Comparison of ENCODE assay signal across 8 cellular contexts in the genomic region with DNA sequence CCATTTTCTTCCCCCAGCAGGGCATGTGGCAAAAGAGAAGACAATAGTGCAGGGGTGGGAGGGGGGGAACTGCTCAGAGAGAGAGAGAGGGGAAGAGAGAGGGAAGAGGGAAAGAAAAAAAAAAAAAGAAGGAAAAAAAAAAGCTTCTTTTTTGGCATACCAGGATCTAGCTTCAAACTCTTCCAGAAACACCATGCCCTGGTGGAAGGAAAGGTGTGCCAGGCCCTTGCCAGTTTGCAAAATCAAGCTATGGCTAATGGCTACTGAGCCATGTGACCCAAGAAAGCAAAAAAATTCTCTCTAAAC. TPM values are rescaled to one million over a fixed set of nuclear protein-coding genes. Genes with fewer than 3 reads are reported as not detected.
DNase-seq lines count a peak whose midpoint lies in the region; ATAC-seq, FAIRE-seq and TF ChIP-seq lines count a peak whose summit lies in the region.

No MANE protein-coding gene starts in this region.

- peak overlapping the region; percentile 76 for H3K27ac ChIP-seq in CD4-positive, alpha-beta memory T cell (ENCODE audit: low read depth, low read length)
- peak overlapping the region; percentile 100 for H3K27ac ChIP-seq in OCI-LY1 (ENCODE audit: low read depth, low read length, poor library complexity, severe bottlenecking)
- H3K27ac ChIP-seq in H1 (ENCODE audit: low read depth, low read length), result peak overlapping the region; percentile 98
- peak overlapping the region; percentile 98 for H3K27ac ChIP-seq in neutrophil

- peak overlapping the region; percentile 84 for H2AK5ac ChIP-seq in H1 (ENCODE audit: low read depth, low read length)

- H3K4me2 ChIP-seq in OCI-LY1 (ENCODE audit: low read length) (peak overlapping the region; percentile 77), H1 (ENCODE audit: insufficient read depth in 1 of 2, low read depth in 2 of 2, low read length in 2 of 2) (peak overlapping the region; percentile 28 to 67; a peak in 3 of 4 replicates)

- no peak overlapping the region for H3K14ac ChIP-seq in H1 (ENCODE audit: insufficient read length)

- no peak overlapping the region for H2AFZ ChIP-seq in OCI-LY1 (ENCODE audit: low read length)
- no peak overlapping the region for H2AFZ ChIP-seq in H1 (ENCODE audit: low read length)

- H3K27me3 Mint-ChIP-seq in CD4-positive, alpha-beta memory T cell, result no peaks in the 10 kb centered on the region

- no peaks in the 10 kb centered on the region; the same call in 1 of the 2 replicates for H3K79me1 ChIP-seq in H1 (ENCODE audit: low read depth, low read length)

- H3K79me2 ChIP-seq in OCI-LY1 (ENCODE audit: insufficient read depth, low read length) (peaks cover 53% of the 10 kb centered on the region), H1 (ENCODE audit: control insufficient read depth in 1 of 2, insufficient read depth in 2 of 2, low read length in 2 of 2) (peaks cover 44 to 99% of the 10 kb centered on the region in 2 experiments)

- peak overlapping the region; percentile 94 for H3K18ac ChIP-seq in H1 (ENCODE audit: extremely low read depth, low read length)

- no peak for TF ChIP-seq RAD21 in H1 (IDR thresholded peaks at IDR 0.05 in 1 of 2, conservative IDR thresholded peaks at IDR 0.05 in 1 of 2; ENCODE audit: low read depth in 2 of 2, low read length in 2 of 2)

- H4K20me1 ChIP-seq in OCI-LY1 (ENCODE audit: insufficient read depth, low read length), result no peaks in the 10 kb centered on the region
- H4K20me1 ChIP-seq in H1 (replicated peaks in 1 of 2; ENCODE audit: control insufficient read depth in 1 of 2, insufficient read depth in 2 of 2, low read length in 2 of 2), result no peaks in the 10 kb centered on the region

- H3K4ac ChIP-seq in H1 (replicated peaks; ENCODE audit: insufficient read length, low read depth, low read length), result peak overlapping the region; percentile 81

- H3K9me2 ChIP-seq in OCI-LY1 (ENCODE audit: low read depth, low read length), result no peaks in the 10 kb centered on the region

- H3F3A ChIP-seq in OCI-LY1 (ENCODE audit: insufficient read depth, low read length), result no peaks in the 10 kb centered on the region

- ATAC-seq in HG03342 (IDR thresholded peaks at IDR 0.05; ENCODE audit: unreplicated experiment), result no peak
- ATAC-seq in HG03457 (IDR thresholded peaks at IDR 0.05; ENCODE audit: unreplicated experiment), result no peak

- no peaks in the 10 kb centered on the region; the same call in 1 of the 2 replicates for H3K23me2 ChIP-seq in H1 (ENCODE audit: low read depth, low read length)

- peaks cover 9 to 56% (median 30%) of the 10 kb centered on the region in 4 donors for H3K4me1 Mint-ChIP-seq in CD4-positive, alpha-beta memory T cell

- no peak overlapping the region for H4K8ac ChIP-seq in H1 (ENCODE audit: extremely low read depth, insufficient read depth, low read length)

- H3K4me3 ChIP-seq in CD4-positive, alpha-beta memory T cell (ENCODE audit: low read length in 2 of 2), result peak overlapping the region; percentile 39 to 59
- H3K4me3 ChIP-seq in OCI-LY1 (ENCODE audit: low read depth, low read length, poor library complexity, severe bottlenecking) (peak overlapping the region; percentile 87), H1 (ENCODE audit: extremely low read depth in 1 of 4, insufficient read depth in 2 of 4, low read depth in 3 of 4, low read length in 4 of 4) (peak overlapping the region in 1 of 4 experiments; percentile 27; a peak in 3 of 8 replicates), neutrophil (ENCODE audit: low read depth in 1 of 2, low read length in 1 of 2) (peak overlapping the region; percentile 50 to 62)

- H4K91ac ChIP-seq in H1 (replicated peaks; ENCODE audit: insufficient read length, low read length), result peak overlapping the region; percentile 76

- H3K9me3 Mint-ChIP-seq in CD4-positive, alpha-beta memory T cell, result peaks cover 0 to 2% (median 0%) of the 10 kb centered on the region in 8 donors

- H2BK12ac ChIP-seq in H1 (ENCODE audit: low read depth, low read length), result peak overlapping the region; percentile 91

- intact Hi-C loops in CD4-positive, alpha-beta memory T cell (cut with micrococcal nuclease), result loop anchor here (5.0 kb wide), 2 partner anchors 39 to 146 kb away; a partner anchor contains a TSS

- peak overlapping the region; percentile 85 for H3K56ac ChIP-seq in H1 (replicated peaks; ENCODE audit: insufficient read length, low read depth, low read length)

- H2BK20ac ChIP-seq in H1 (ENCODE audit: low read length), result peak overlapping the region; percentile 76; the same call in 1 of the 2 replicates

- TF ChIP-seq CTCF in OCI-LY1 (IDR thresholded peaks at IDR 0.05; ENCODE audit: low read length) (no peak), H1 (IDR thresholded peaks at IDR 0.05; ENCODE audit: control extremely low read depth in 1 of 3, insufficient read depth in 1 of 3, low read depth in 1 of 3, low read length in 3 of 3) (no peak), neutrophil (IDR thresholded peaks at IDR 0.05) (no peak)

- POLR2A ChIA-PET in CD4-positive, alpha-beta memory T cell (lab: Charles Lee; ENCODE audit: partially characterized antibody), result interaction anchor here (0.5 to 2.6 kb wide), 22 partner anchors 9 to 1689 kb away, joined by 3 to 27 read pairs (median 4); a partner anchor contains a TSS
- POLR2A ChIA-PET in H1 (lab: Charles Lee; ENCODE audit: partially characterized antibody), result interaction anchor here (1.0 to 42.1 kb wide), 10 partner anchors 2 to 139 kb away, joined by 3 to 1191 read pairs (median 8); a partner anchor contains a TSS

- TF ChIP-seq POLR2A in H1 (IDR thresholded peaks at IDR 0.05; ENCODE audit: control extremely low read depth in 1 of 2, low read depth in 2 of 2, low read length in 2 of 2), result no peak

- peaks cover 4 to 25% of the 10 kb centered on the region in 2 donors for H3K36me3 Mint-ChIP-seq in CD4-positive, alpha-beta memory T cell

- peak overlapping the region; percentile 92 to 100 (median 99) for H3K27ac Mint-ChIP-seq in CD4-positive, alpha-beta memory T cell

- CTCF ChIA-PET in CD4-positive, alpha-beta memory T cell (lab: Charles Lee; ENCODE audit: partially characterized antibody), result interaction anchor here (0.8 to 10.6 kb wide), 5 partner anchors 9 to 85 kb away, joined by 3 to 125 read pairs (median 3); no protein-coding TSS in a partner anchor
- CTCF ChIA-PET in H1 (lab: Charles Lee; ENCODE audit: partially characterized antibody), result interaction anchor here (0.8 to 3.2 kb wide), 11 partner anchors 11 to 106 kb away, joined by 3 to 17 read pairs (median 3); no protein-coding TSS in a partner anchor

- H2BK120ac ChIP-seq in H1 (replicated peaks; ENCODE audit: low read depth, low read length), result peak overlapping the region; percentile 80

- peaks cover 75% of the 10 kb centered on the region for H3K4me1 ChIP-seq in CD4-positive, alpha-beta memory T cell (ENCODE audit: insufficient read depth, low read length)
- H3K4me1 ChIP-seq in OCI-LY1 (ENCODE audit: insufficient read depth, low read length, severe bottlenecking) (peaks cover 85% of the 10 kb centered on the region), H1 (replicated peaks in 1 of 4; ENCODE audit: control insufficient read depth in 3 of 4, insufficient read depth in 4 of 4, low read length in 3 of 4) (peaks cover 70 to 85% (median 77%) of the 10 kb centered on the region in 4 experiments), neutrophil (ENCODE audit: control insufficient read depth in 1 of 2, insufficient read depth in 1 of 2, low read depth in 1 of 2, low read length in 1 of 2) (peaks cover 99 to 100% of the 10 kb centered on the region in 2 experiments)

- no peaks in the 10 kb centered on the region for H3K27me3 ChIP-seq in CD4-positive, alpha-beta memory T cell (ENCODE audit: insufficient read depth, low read length)
- H3K27me3 ChIP-seq in OCI-LY1 (ENCODE audit: insufficient read depth, low read length) (no peaks in the 10 kb centered on the region), H1 (replicated peaks in 1 of 4; ENCODE audit: control insufficient read depth in 3 of 4, extremely low read depth in 1 of 4, insufficient read depth in 3 of 4, low read length in 3 of 4) (no peaks in the 10 kb centered on the region), neutrophil (no peaks in the 10 kb centered on the region)

- H3K23ac ChIP-seq in H1 (ENCODE audit: insufficient read length), result no peak overlapping the region

- H3K9ac ChIP-seq in OCI-LY1 (ENCODE audit: low read length), result peak overlapping the region; percentile 99
- H3K9ac ChIP-seq in H1 (replicated peaks in 1 of 4; ENCODE audit: extremely low read depth in 1 of 4, low read depth in 3 of 4, low read length in 3 of 4), result 0 out of 7 replicates have a peak overlapping the region, but pooled peaks of 1 of the 4 experiments have one; percentile 22

- TF ChIP-seq EP300 in H1 (IDR thresholded peaks at IDR 0.05; ENCODE audit: borderline replicate concordance in 1 of 2, low read depth in 2 of 2, low read length in 2 of 2), result no peak

- H3K9me3 ChIP-seq in CD4-positive, alpha-beta memory T cell (ENCODE audit: control insufficient read depth in 1 of 2, low read length in 2 of 2), result no peaks in the 10 kb centered on the region
- H3K9me3 ChIP-seq in OCI-LY1 (ENCODE audit: low read length) (no peaks in the 10 kb centered on the region), H1 (ENCODE audit: insufficient read depth in 2 of 2, low read depth in 1 of 2, low read length in 1 of 2) (no peaks in the 10 kb centered on the region), neutrophil (no peaks in the 10 kb centered on the region)

- H3K36me3 ChIP-seq in CD4-positive, alpha-beta memory T cell (ENCODE audit: insufficient read depth, low read length), result no peaks in the 10 kb centered on the region
- H3K36me3 ChIP-seq in OCI-LY1 (ENCODE audit: insufficient read depth, low read length), result peaks cover 28% of the 10 kb centered on the region; the same call in 1 of the 2 replicates
- H3K36me3 ChIP-seq in H1 (ENCODE audit: control insufficient read depth in 2 of 4, insufficient read depth in 4 of 4, low read length in 3 of 4), result peaks cover 0 to 30% (median under 1%) of the 10 kb centered on the region in 4 experiments; a peak in 3 of 8 replicates
- H3K36me3 ChIP-seq in neutrophil, result no peaks in the 10 kb centered on the region

- FAIRE-seq in H1 (lab: Jason Lieb, UNC), result no peak

- H3K4me3 Mint-ChIP-seq in CD4-positive, alpha-beta memory T cell, result peak overlapping the region; percentile 91 to 98 (median 96)

- peak overlapping the region; percentile 92 for H2BK5ac ChIP-seq in H1 (ENCODE audit: low read depth, low read length)

- peak overlapping the region; percentile 90; the same call in 1 of the 2 replicates for H2BK15ac ChIP-seq in H1 (ENCODE audit: low read length)

- no peak for DNase-seq in CD4-positive, alpha-beta memory T cell
- no peak for DNase-seq in H1 (ENCODE audit: low read depth in 1 of 2, low spot score in 2 of 2)
- no peak for DNase-seq in SW480 (ENCODE audit: low spot score)
- DNase-seq in activated CD4-positive, alpha-beta T cell treated with anti-CD3 and anti-CD28 coated beads for 4 hours, result no peak

- peak overlapping the region; percentile 85 for H4K5ac ChIP-seq in H1 (ENCODE audit: insufficient read length, low read depth, low read length)

RNA-seq across cellular contexts. Expression of a gene that starts 0.3 kb away (rescaled TPM):
- total RNA-seq in CD4-positive, alpha-beta memory T cell, result 10 to 100 TPM; 47.7 to 48.5 TPM
- 10 to 100 TPM in 1 of 2 donors, 1 to 10 TPM in 1; 3.5 to 20.1 TPM for polyA plus RNA-seq in CD4-positive, alpha-beta memory T cell
- 163 TPM in 2 replicates for total RNA-seq in H1 (2021; fragmentation: NEBNext Ultra II Directional; extraction: Animal tissue kit (Norgen Biotek cat#: 25700))
- polyA plus RNA-seq in H1 (2011; rRNA removed), result 50.5 and 58.5 TPM in 2 replicates
- 66.1 TPM for polyA plus RNA-seq in H1 (2011; cell fraction: cytosol; rRNA removed)
- polyA plus RNA-seq in H1 (2011; cell fraction: nucleus; rRNA removed), result 123 TPM
- polyA plus RNA-seq in H1 (2012, experiment 1 of 2), result 71.7 to 113 TPM (median 77.5 TPM) in 4 replicates
- polyA plus RNA-seq in H1 (2012, experiment 2 of 2), result 9.8 TPM
- polyA plus RNA-seq in H1 (2013, experiment 1 of 2), result 70.7 TPM
- 69.6 TPM for polyA plus RNA-seq in H1 (2013, experiment 2 of 2)
- 67.9 and 102 TPM in 2 replicates for polyA minus RNA-seq in H1 (2011; rRNA and poly(A)+ RNA removed)
- 53.2 TPM for polyA minus RNA-seq in H1 (2011; cell fraction: cytosol; rRNA and poly(A)+ RNA removed)
- polyA minus RNA-seq in H1 (2011; cell fraction: nucleus; rRNA and poly(A)+ RNA removed), result 91.2 TPM
